ENCODE assay signal across 21 cellular contexts in genomic region chr18:46460754-46461153, GRCh38.
DNase-seq lines count a peak whose midpoint lies in the region; ATAC-seq and TF ChIP-seq lines count a peak whose summit lies in the region.
"Had no signal": no experiment of that assay in that cellular context is flagged by ENCODE, and none has a peak within 500 bp of the region (broad histone marks: within the 10 kb centered on the region; RNA-seq: fewer than 3 reads in every experiment).

No MANE protein-coding gene starts in this region.

- no peaks in the 10 kb centered on the region for H3K27me3 ChIP-seq in spleen (replicated peaks in 1 of 7)
- H3K27me3 ChIP-seq: BE2C had no signal

- POLR2A ChIA-PET in HEK293 (lab: Yijun Ruan, JAX): no interaction called here

- 81 to 95% (median 88%) methylated on average over 5 of the region's 5 CpGs for WGBS in spleen, 5 donors

- no peaks in the 10 kb centered on the region for H3K9me3 ChIP-seq in HEK293 (ENCODE audit: control insufficient read depth, insufficient read depth, low read depth, low read length)
- H3K9me3 ChIP-seq in spleen: no peaks in the 10 kb centered on the region
- H3K9me3 ChIP-seq in T-helper 17 cell (ENCODE audit: control insufficient read depth, low read length, poor library complexity, severe bottlenecking): no peaks in the 10 kb centered on the region
- H3K9me3 ChIP-seq: A549, BE2C, HAP-1 had no signal

- peak overlapping the region; percentile 92 for H3K27ac ChIP-seq in C4-2B
- H3K27ac ChIP-seq in HEK293 (ENCODE audit: extremely low read depth, low read depth, low read length): no peak overlapping the region
- H3K27ac ChIP-seq in spleen: no peak overlapping the region
- H3K27ac ChIP-seq: A549 had no signal

- TF ChIP-seq CTCF in C4-2B (conservative IDR thresholded peaks at IDR 0.05) (no peak), HEK293 (tag by site-specific recombination; IDR thresholded peaks at IDR 0.05) (no peak), spleen (IDR thresholded peaks at IDR 0.05 in 8 of 11, conservative IDR thresholded peaks at IDR 0.05 in 3 of 11) (no peak), mesothelial cell of epicardium (IDR thresholded peaks at IDR 0.05; ENCODE audit: unreplicated experiment) (no peak), omental fat pad (IDR thresholded peaks at IDR 0.05) (no peak)

- no peaks in the 10 kb centered on the region for H3K4me1 Mint-ChIP-seq in T-helper 17 cell
- no peaks in the 10 kb centered on the region for H3K4me1 Mint-ChIP-seq in mesothelial cell of epicardium
- H3K4me1 Mint-ChIP-seq: CD4-positive, CD25-positive, alpha-beta regulatory T cell had no signal

- CTCF ChIA-PET in HEK293 (lab: Yijun Ruan, JAX): no interaction called here

- H3K36me3 Mint-ChIP-seq in T-helper 17 cell (ENCODE audit: low read depth) (peaks cover 5% of the 10 kb centered on the region), mesothelial cell of epicardium (peaks cover 2% of the 10 kb centered on the region)
- H3K36me3 Mint-ChIP-seq: CD4-positive, CD25-positive, alpha-beta regulatory T cell; CD8-positive, alpha-beta T cell had no signal

- H3K36me3 ChIP-seq in HEK293 (ENCODE audit: control insufficient read depth in 2 of 2, insufficient read depth in 1 of 2, low read length in 2 of 2) (no peaks in the 10 kb centered on the region), spleen (peaks cover 0 to 41% (median 0%) of the 10 kb centered on the region in 6 donors)
- H3K36me3 ChIP-seq: BE2C, HAP-1 had no signal

- no peaks in the 10 kb centered on the region for H3K9me3 Mint-ChIP-seq in mesothelial cell of epicardium
- H3K9me3 Mint-ChIP-seq: CD4-positive, CD25-positive, alpha-beta regulatory T cell; CD8-positive, alpha-beta T cell; GM23338 had no signal

- DNase-seq in iPS-NIHi7 (ENCODE audit: extremely low spot score) (peak; percentile 11), spleen (peak; percentile 19), T-helper 17 cell (no peak), NCI-H2171 treated with DMSO at 0.1 percent for 48 hours (lab: John Stamatoyannopoulos, UW) (no peak), mesothelial cell of epicardium (ENCODE audit: low spot score in 2 of 2, unreplicated experiment in 2 of 2) (no peak), omental fat pad (ENCODE audit: low spot score) (no peak)
- DNase-seq: 8988T; ACHN; AML-193; BE2C; C1 segment of cervical spinal cord; CD4-positive, CD25-positive, alpha-beta regulatory T cell; CD8-positive, alpha-beta T cell; DMS53; DMS79 treated with DMSO at 0.1 percent for 48 hours; GF-D8 had no signal

- H3K4me1 ChIP-seq in HEK293 (ENCODE audit: control insufficient read depth, insufficient read depth, low read length) (no peaks in the 10 kb centered on the region), spleen (peaks cover 0 to 3% (median 0%) of the 10 kb centered on the region in 6 donors)
- H3K4me1 ChIP-seq: A549, BE2C, HAP-1 had no signal

- H3K27ac Mint-ChIP-seq in T-helper 17 cell (no peak overlapping the region), mesothelial cell of epicardium (no peak overlapping the region)
- H3K27ac Mint-ChIP-seq: CD4-positive, CD25-positive, alpha-beta regulatory T cell; CD8-positive, alpha-beta T cell; GM23338 had no signal

- ATAC-seq in T-helper 17 cell: no peak
- no peak for ATAC-seq in omental fat pad (ENCODE audit: low FRiP score)
- ATAC-seq: A549; CD8-positive, alpha-beta T cell; GM23338 had no signal

- H3K4me3 ChIP-seq in HEK293 (ENCODE audit: low read depth, low read length) (no peak overlapping the region), spleen (no peak overlapping the region)
- H3K4me3 ChIP-seq: A549, GM23338, HAP-1 had no signal

- TF ChIP-seq POLR2A in spleen (IDR thresholded peaks at IDR 0.05): no peak

- intact Hi-C loops in spleen (cut with DNase I; ENCODE audit: low total_unique reads): no loop called here

- peaks cover 40% of the 10 kb centered on the region for H3K27me3 Mint-ChIP-seq in T-helper 17 cell
- H3K27me3 Mint-ChIP-seq in mesothelial cell of epicardium (ENCODE audit: low read depth): peaks cover 15% of the 10 kb centered on the region

- H3K4me3 Mint-ChIP-seq in T-helper 17 cell (no peak overlapping the region), mesothelial cell of epicardium (no peak overlapping the region)
- H3K4me3 Mint-ChIP-seq: CD4-positive, CD25-positive, alpha-beta regulatory T cell; CD8-positive, alpha-beta T cell; GM23338 had no signal

TF ChIP-seq in HEK293, 187 proteins besides CTCF, POLR2A, EP300 and RAD21:
- TF ChIP-seq ZNF324 (tag by site-specific recombination; IDR thresholded peaks at IDR 0.05) (no peak), ZBTB48 (tag by site-specific recombination; IDR thresholded peaks at IDR 0.05) (no peak), EGR2 (tag by site-specific recombination; IDR thresholded peaks at IDR 0.05; ENCODE audit: low read depth) (peak; percentile 68), ZNF555 (tag by site-specific recombination; conservative IDR thresholded peaks at IDR 0.05) (no peak), ZFHX2 (tag by site-specific recombination; conservative IDR thresholded peaks at IDR 0.05) (peak; percentile 55), ZNF449 (tag by site-specific recombination; IDR thresholded peaks at IDR 0.05) (no peak)

Comparison
In these comparisons a context has a peak if more than half of its experiments do, and no peak if none do; other contexts are left out.
1. DNase-seq: peak in iPS-NIHi7 (single experiment) and spleen (single experiment); none in T-helper 17 cell (0 of 3), NCI-H2171 treated with DMSO at 0.1 percent for 48 hours (single experiment), mesothelial cell of epicardium (0 of 2) and omental fat pad (single experiment).